In genomic region chr2:8285081-8285480, GRCh38 we compare ENCODE assay signal across 13 cellular contexts.
DNase-seq lines count a peak whose midpoint lies in the region; ATAC-seq and TF ChIP-seq lines count a peak whose summit lies in the region.
"Had no signal": no experiment of that assay in that cellular context is flagged by ENCODE, and none has a peak within 500 bp of the region (broad histone marks: within the 10 kb centered on the region; RNA-seq: fewer than 3 reads in every experiment).

No MANE protein-coding gene starts in this region.

- H3K27me3 Mint-ChIP-seq in activated CD4-positive, alpha-beta T cell treated with anti-CD3 and anti-CD28 coated beads, Interleukin-2, amount 10 ng/mL, durations not matched to agents 24 days and 14 days, result no peaks in the 10 kb centered on the region

- H2AFZ ChIP-seq in SK-N-SH (ENCODE audit: low read depth), result no peak overlapping the region

- no peak overlapping the region for H3K27ac Mint-ChIP-seq in activated CD4-positive, alpha-beta T cell treated with anti-CD3 and anti-CD28 coated beads, Interleukin-2, amount 10 ng/mL, durations not matched to agents 24 days and 14 days
- H3K27ac Mint-ChIP-seq: activated T-cell treated with anti-CD3 and anti-CD28 coated beads, Interleukin-2, amount 50 U/mL, for 24 hours; nephron progenitor cell had no signal

- intact Hi-C loops in right cardiac atrium (cut with DNase I), result no loop called here
- intact Hi-C loops in activated CD4-positive, alpha-beta T cell treated with anti-CD3 and anti-CD28 coated beads, Interleukin-2, amount 10 ng/mL, durations not matched to agents 24 days and 14 days (cut with micrococcal nuclease), result no loop called here

- peaks cover 2% of the 10 kb centered on the region for H3K36me3 Mint-ChIP-seq in activated CD4-positive, alpha-beta T cell treated with anti-CD3 and anti-CD28 coated beads, Interleukin-2, amount 10 ng/mL, durations not matched to agents 24 days and 14 days (ENCODE audit: low read depth)

- no peak overlapping the region for H3K4me2 ChIP-seq in SK-N-SH

- H3K4me1 Mint-ChIP-seq in activated CD4-positive, alpha-beta T cell treated with anti-CD3 and anti-CD28 coated beads, Interleukin-2, amount 10 ng/mL, durations not matched to agents 24 days and 14 days, result peaks cover 9% of the 10 kb centered on the region

- H3K4me3 Mint-ChIP-seq in activated CD4-positive, alpha-beta T cell treated with anti-CD3 and anti-CD28 coated beads, Interleukin-2, amount 10 ng/mL, durations not matched to agents 24 days and 14 days, result no peak overlapping the region
- H3K4me3 Mint-ChIP-seq: activated T-cell treated with anti-CD3 and anti-CD28 coated beads, Interleukin-2, amount 50 U/mL, for 24 hours; CD8-positive, alpha-beta memory T cell; nephron progenitor cell had no signal

- TF ChIP-seq CTCF in GM12875 (IDR thresholded peaks at IDR 0.05; ENCODE audit: borderline replicate concordance, insufficient read depth, low read depth, low read length), result peak; percentile 27; the same call in 1 of the 2 replicates
- peak; percentile 38 for TF ChIP-seq CTCF in SK-N-SH (IDR thresholded peaks at IDR 0.05)
- no peak for TF ChIP-seq CTCF in RWPE1 (conservative IDR thresholded peaks at IDR 0.05; ENCODE audit: low read depth)

- H3K36me3 ChIP-seq in SK-N-SH (replicated peaks in 1 of 2; ENCODE audit: control insufficient read depth in 1 of 2, insufficient read depth in 2 of 2, low read length in 1 of 2), result no peaks in the 10 kb centered on the region

- H3K4me3 ChIP-seq in GM12875 (ENCODE audit: low read depth, low read length) (no peak overlapping the region), SK-N-SH (ENCODE audit: low read depth in 2 of 2, low read length in 1 of 2) (no peak overlapping the region), right cardiac atrium (ENCODE audit: low read length) (no peak overlapping the region)

- no peak for TF ChIP-seq EP300 in SK-N-SH (IDR thresholded peaks at IDR 0.05; ENCODE audit: borderline replicate concordance in 1 of 2, low read depth in 1 of 2, low read length in 1 of 2)

- no peak overlapping the region for H3K27ac ChIP-seq in SK-N-SH (ENCODE audit: low read depth in 2 of 2, low read length in 1 of 2)
- H3K27ac ChIP-seq in right cardiac atrium (ENCODE audit: low read length), result no peak overlapping the region
- no peak overlapping the region for H3K27ac ChIP-seq in RWPE1

- H3K79me2 ChIP-seq in SK-N-SH (ENCODE audit: insufficient read depth), result no peaks in the 10 kb centered on the region

- no peak overlapping the region for H3K9ac ChIP-seq in SK-N-SH

- H3K9me3 ChIP-seq in SK-N-SH, result no peaks in the 10 kb centered on the region
- H3K9me3 ChIP-seq in right cardiac atrium (ENCODE audit: control insufficient read depth, low read length), result no peaks in the 10 kb centered on the region

- peak; percentile 24 for DNase-seq in ACHN
- DNase-seq in SK-N-SH, result no peak
- peak in 2 of 3 donors; percentile 58 to 64 for DNase-seq in right cardiac atrium
- DNase-seq in RWPE1 (ENCODE audit: low spot score), result no peak
- DNase-seq in activated CD4-positive, alpha-beta T cell treated with anti-CD3 and anti-CD28 coated beads, Interleukin-2, amount 10 ng/mL, durations not matched to agents 24 days and 14 days, result no peak
- DNase-seq: activated T-cell treated with anti-CD3 and anti-CD28 coated beads, Interleukin-2, amount 50 U/mL, for 24 hours; CD8-positive, alpha-beta memory T cell; nephron progenitor cell; stimulated activated CD4-positive, alpha-beta T cell treated with anti-CD3 and anti-CD28 coated beads, Interleukin-2, amount 100 ng/mL, for 24 hours; T1000 had no signal

- H3K4me1 ChIP-seq in SK-N-SH (ENCODE audit: control insufficient read depth in 1 of 2, insufficient read depth in 2 of 2, low read depth in 1 of 2, low read length in 1 of 2), result peaks cover 0 to 22% of the 10 kb centered on the region in 2 experiments; a peak in 2 of 4 replicates
- H3K4me1 ChIP-seq in right cardiac atrium (ENCODE audit: control insufficient read depth, insufficient read depth, low read length), result peaks cover 2% of the 10 kb centered on the region

- H3K9me2 ChIP-seq in SK-N-SH, result no peaks in the 10 kb centered on the region

- H4K20me1 ChIP-seq in SK-N-SH (ENCODE audit: insufficient read depth), result no peaks in the 10 kb centered on the region

- ATAC-seq in right cardiac atrium (peak; percentile 37 to 38), HG02885 (IDR thresholded peaks at IDR 0.05; ENCODE audit: poor library complexity, unreplicated experiment) (no peak), HG03342 (IDR thresholded peaks at IDR 0.05; ENCODE audit: unreplicated experiment) (no peak)

- peak; percentile 28; the same call in 1 of the 2 replicates for TF ChIP-seq RAD21 in SK-N-SH (IDR thresholded peaks at IDR 0.05; ENCODE audit: low read length)

- WGBS in SK-N-SH (ENCODE audit: low lambda C conversion rate), result 76% methylated on average over 3 of the region's 3 CpGs
- 66% methylated on average over 3 of the region's 3 CpGs for WGBS in right cardiac atrium

- peaks cover 13% of the 10 kb centered on the region for H3K9me3 Mint-ChIP-seq in activated CD4-positive, alpha-beta T cell treated with anti-CD3 and anti-CD28 coated beads, Interleukin-2, amount 10 ng/mL, durations not matched to agents 24 days and 14 days
- H3K9me3 Mint-ChIP-seq: CD8-positive, alpha-beta memory T cell; nephron progenitor cell had no signal

- in situ Hi-C loops in ACHN (cut with HindIII; ENCODE audit: low pct_ligation_motif_present, low pct_unique_long_range_greater_than_20kb, low sequenced_read_pairs), result no loop called here

- H3K27me3 ChIP-seq in SK-N-SH (ENCODE audit: insufficient read depth) (no peaks in the 10 kb centered on the region), right cardiac atrium (ENCODE audit: control insufficient read depth, insufficient read depth) (no peaks in the 10 kb centered on the region)

- POLR2A ChIA-PET in SK-N-SH (lab: Yijun Ruan, JAX), result no interaction called here
- POLR2A ChIA-PET in RWPE1 (lab: Yijun Ruan, JAX; ENCODE audit: low non-redundant PET), result no interaction called here

- CTCF ChIA-PET in SK-N-SH (lab: Yijun Ruan, JAX) (interaction anchor here (0.6 to 1.6 kb wide), 3 partner anchors 10 to 857 kb away, joined by 3 to 7 read pairs (median 3); no protein-coding TSS in a partner anchor), RWPE1 (lab: Yijun Ruan, JAX) (no interaction called here)

- H3F3A ChIP-seq in SK-N-SH (replicated peaks; ENCODE audit: insufficient read depth), result no peaks in the 10 kb centered on the region

TF ChIP-seq in SK-N-SH, 30 proteins besides CTCF, POLR2A, EP300 and RAD21:
- TF ChIP-seq MXI1 (IDR thresholded peaks at IDR 0.05; ENCODE audit: low read depth, low read length), result no peak
- TF ChIP-seq ELF1 (IDR thresholded peaks at IDR 0.05), result no peak
- TF ChIP-seq YY1 (IDR thresholded peaks at IDR 0.05; ENCODE audit: low read depth), result no peak
- TF ChIP-seq SIN3A (IDR thresholded peaks at IDR 0.05; ENCODE audit: borderline replicate concordance, low read depth, low read length), result no peak
- no peak for TF ChIP-seq GATA2 (CRISPR knock-in tag; IDR thresholded peaks at IDR 0.05)
- TF ChIP-seq ZBTB33 (IDR thresholded peaks at IDR 0.05; ENCODE audit: borderline replicate concordance, low read depth), result no peak
- no peak for TF ChIP-seq EZH2phosphoT487 (IDR thresholded peaks at IDR 0.05; ENCODE audit: borderline replicate concordance, low read depth)
- TF ChIP-seq MAX (IDR thresholded peaks at IDR 0.05; ENCODE audit: low read depth), result no peak
- TF ChIP-seq TAF1 (IDR thresholded peaks at IDR 0.05; ENCODE audit: borderline replicate concordance, low read depth, low read length), result no peak
- no peak for TF ChIP-seq USF2 (IDR thresholded peaks at IDR 0.05; ENCODE audit: borderline replicate concordance, low read depth, low read length)
- no peak for TF ChIP-seq GABPA (IDR thresholded peaks at IDR 0.05; ENCODE audit: low read depth)
- TF ChIP-seq RCOR1 (IDR thresholded peaks at IDR 0.05; ENCODE audit: low read length), result no peak

Comparison
In these comparisons a context has a peak if more than half of its experiments do, and no peak if none do; other contexts are left out.
1. DNase-seq: peak in ACHN (single experiment) and right cardiac atrium (2 of 3); none in SK-N-SH (single experiment), RWPE1 (single experiment) and activated CD4-positive, alpha-beta T cell treated with anti-CD3 and anti-CD28 coated beads, Interleukin-2, amount 10 ng/mL, durations not matched to agents 24 days and 14 days (single experiment).
2. ATAC-seq: peak in right cardiac atrium (2 of 2); none in HG02885 (single experiment) and HG03342 (single experiment).